8 cellular contexts compared by ENCODE assay signal in the genomic region with DNA sequence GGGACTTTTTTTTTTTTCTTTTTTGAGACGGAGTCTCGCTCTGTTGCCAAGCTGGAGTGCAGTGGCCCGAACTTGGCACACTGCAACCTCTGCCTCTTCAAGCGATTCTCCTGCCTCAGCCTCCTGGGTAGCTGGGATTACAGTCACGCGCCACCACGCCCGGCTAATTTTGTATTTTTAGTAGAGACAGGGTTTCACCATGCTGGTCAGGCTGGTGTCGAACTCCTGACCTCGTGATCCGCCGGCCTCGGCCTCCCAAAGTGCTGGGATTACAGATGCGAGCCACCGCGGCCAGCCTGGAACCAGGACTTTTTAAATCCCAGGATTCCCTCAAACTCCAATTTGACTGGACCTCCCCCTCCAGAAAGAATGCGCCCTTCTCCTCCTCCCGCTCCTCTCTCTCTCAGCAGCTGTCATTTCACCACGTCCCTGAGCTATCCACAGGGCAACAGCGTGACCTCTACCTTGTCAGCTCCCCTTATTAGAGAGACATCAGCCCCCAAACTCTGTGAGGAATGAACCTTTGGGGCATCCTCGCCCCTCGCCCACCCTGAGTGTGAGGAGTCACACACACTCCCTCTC. TPM values are rescaled to one million over a fixed set of nuclear protein-coding genes. Genes with fewer than 3 reads are reported as not detected.
A peak's percentile ranks its signal among the peaks of the same experiment; 100 is the strongest.
DNase-seq lines count a peak whose midpoint lies in the region; ATAC-seq and TF ChIP-seq lines count a peak whose summit lies in the region.
"Not testable (repeated sequence)": the region's sequence is repeated elsewhere in the genome, so short reads cannot be mapped to it uniquely, and the experiment has no call there.

No MANE protein-coding gene starts in this region.

- H3K9me3 ChIP-seq in iPS-18a (ENCODE audit: control insufficient read depth, low read depth, low read length), result not testable (repeated sequence)

- not testable (repeated sequence) for H3K9ac ChIP-seq in iPS-18a (ENCODE audit: low read length)

- peak; percentile 15 for DNase-seq in H7
- not testable (repeated sequence) for DNase-seq in RWPE1 (ENCODE audit: low spot score); effector memory CD8-positive, alpha-beta T cell; naive thymus-derived CD8-positive, alpha-beta T cell; stimulated activated effector memory CD8-positive, alpha-beta T cell treated with anti-CD3 and anti-CD28 coated beads, Interleukin-12 subunit alpha, Interleukin-12 subunit beta, amount 100 ng/mL, for 72 hours (ENCODE audit: low spot score in 2 of 2)

- peaks cover 66% of the 10 kb centered on the region for H3K4me1 Mint-ChIP-seq in activated naive CD4-positive, alpha-beta T cell treated with anti-CD3 and anti-CD28 coated beads, Interleukin-2, amount 50 U/mL, for 24 hours
- H3K4me1 Mint-ChIP-seq in effector memory CD8-positive, alpha-beta T cell (ENCODE audit: low read depth in 2 of 2), result peaks cover 44 to 55% of the 10 kb centered on the region in 2 donors
- H3K4me1 Mint-ChIP-seq in naive thymus-derived CD8-positive, alpha-beta T cell, result peaks cover 35 to 76% (median 70%) of the 10 kb centered on the region in 4 donors
- peaks cover 60% of the 10 kb centered on the region for H3K4me1 Mint-ChIP-seq in stimulated activated effector memory CD8-positive, alpha-beta T cell treated with anti-CD3 and anti-CD28 coated beads, Interleukin-12 subunit alpha, Interleukin-12 subunit beta, amount 100 ng/mL, for 72 hours

- H3K4me3 Mint-ChIP-seq in activated naive CD4-positive, alpha-beta T cell treated with anti-CD3 and anti-CD28 coated beads, Interleukin-2, amount 50 U/mL, for 24 hours, result peak overlapping the region; percentile 92
- H3K4me3 Mint-ChIP-seq in effector memory CD8-positive, alpha-beta T cell, result peak overlapping the region; percentile 98 to 99
- peak overlapping the region; percentile 97 to 100 (median 99) for H3K4me3 Mint-ChIP-seq in naive thymus-derived CD8-positive, alpha-beta T cell
- peak overlapping the region; percentile 100 for H3K4me3 Mint-ChIP-seq in stimulated activated effector memory CD8-positive, alpha-beta T cell treated with anti-CD3 and anti-CD28 coated beads, Interleukin-12 subunit alpha, Interleukin-12 subunit beta, amount 100 ng/mL, for 72 hours

- ATAC-seq in effector memory CD8-positive, alpha-beta T cell (replicated peaks); naive thymus-derived CD8-positive, alpha-beta T cell; stimulated activated effector memory CD8-positive, alpha-beta T cell treated with anti-CD3 and anti-CD28 coated beads, Interleukin-12 subunit alpha, Interleukin-12 subunit beta, amount 100 ng/mL, for 72 hours: not testable (repeated sequence)

- H3K27ac ChIP-seq in ACC112 (ENCODE audit: low read depth, low read length); iPS-18a (ENCODE audit: low read length): not testable (repeated sequence)
- peak overlapping the region; percentile 91 for H3K27ac ChIP-seq in RWPE1

- H3K9me3 Mint-ChIP-seq in activated naive CD4-positive, alpha-beta T cell treated with anti-CD3 and anti-CD28 coated beads, Interleukin-2, amount 50 U/mL, for 24 hours; effector memory CD8-positive, alpha-beta T cell; naive thymus-derived CD8-positive, alpha-beta T cell; stimulated activated effector memory CD8-positive, alpha-beta T cell treated with anti-CD3 and anti-CD28 coated beads, Interleukin-12 subunit alpha, Interleukin-12 subunit beta, amount 100 ng/mL, for 72 hours: not testable (repeated sequence)

- H3K36me3 ChIP-seq in ACC112 (ENCODE audit: insufficient read depth, low read length) (peaks cover 25% of the 10 kb centered on the region; the same call in 1 of the 2 replicates), H7 (replicated peaks; ENCODE audit: control insufficient read depth, insufficient read depth, low read length) (peaks cover 34% of the 10 kb centered on the region), iPS-18a (ENCODE audit: control insufficient read depth, low read depth, low read length) (peaks cover 35% of the 10 kb centered on the region)

- TF ChIP-seq CTCF in RWPE1 (conservative IDR thresholded peaks at IDR 0.05; ENCODE audit: low read depth), result not testable (repeated sequence)

- H3K4me1 ChIP-seq in ACC112 (ENCODE audit: control insufficient read depth, insufficient read depth, low read length, unreplicated experiment) (peaks cover 16% of the 10 kb centered on the region), iPS-18a (ENCODE audit: control insufficient read depth, low read depth, low read length) (peaks cover 18% of the 10 kb centered on the region)

- H2AFZ ChIP-seq in ACC112 (ENCODE audit: low read length, unreplicated experiment), result not testable (repeated sequence)

- CTCF ChIA-PET in RWPE1 (lab: Yijun Ruan, JAX), result interaction anchor here (1.5 kb wide), 1 partner anchor 22 kb away, joined by 6 read pairs; a partner anchor contains a TSS

- POLR2A ChIA-PET in RWPE1 (lab: Yijun Ruan, JAX; ENCODE audit: low non-redundant PET), result not testable (repeated sequence)
- POLR2A ChIA-PET in naive thymus-derived CD8-positive, alpha-beta T cell (lab: Charles Lee), result interaction anchor here (0.6 to 17.5 kb wide), 13 partner anchors 11 to 589 kb away, joined by 3 to 284 read pairs (median 6); a partner anchor contains a TSS

- H3K27me3 ChIP-seq in ACC112 (ENCODE audit: insufficient read depth, low read length); H7 (ENCODE audit: control insufficient read depth, insufficient read depth, low read length); iPS-18a (ENCODE audit: control insufficient read depth, insufficient read depth, low read length): not testable (repeated sequence)

- H3K36me3 Mint-ChIP-seq in activated naive CD4-positive, alpha-beta T cell treated with anti-CD3 and anti-CD28 coated beads, Interleukin-2, amount 50 U/mL, for 24 hours, result peaks cover 14% of the 10 kb centered on the region
- H3K36me3 Mint-ChIP-seq in effector memory CD8-positive, alpha-beta T cell (ENCODE audit: insufficient read depth), result peaks cover 70% of the 10 kb centered on the region
- peaks cover 0 to 53% (median 40%) of the 10 kb centered on the region in 3 donors for H3K36me3 Mint-ChIP-seq in naive thymus-derived CD8-positive, alpha-beta T cell
- H3K36me3 Mint-ChIP-seq in stimulated activated effector memory CD8-positive, alpha-beta T cell treated with anti-CD3 and anti-CD28 coated beads, Interleukin-12 subunit alpha, Interleukin-12 subunit beta, amount 100 ng/mL, for 72 hours, result peaks cover 81% of the 10 kb centered on the region

- not testable (repeated sequence) for H3K79me2 ChIP-seq in ACC112 (ENCODE audit: control insufficient read depth, insufficient read depth, low read length, unreplicated experiment)

- peak overlapping the region; percentile 93 for H3K27ac Mint-ChIP-seq in activated naive CD4-positive, alpha-beta T cell treated with anti-CD3 and anti-CD28 coated beads, Interleukin-2, amount 50 U/mL, for 24 hours
- H3K27ac Mint-ChIP-seq in effector memory CD8-positive, alpha-beta T cell, result peak overlapping the region; percentile 97 to 98
- peak overlapping the region; percentile 90 to 99 (median 95) for H3K27ac Mint-ChIP-seq in naive thymus-derived CD8-positive, alpha-beta T cell
- H3K27ac Mint-ChIP-seq in stimulated activated effector memory CD8-positive, alpha-beta T cell treated with anti-CD3 and anti-CD28 coated beads, Interleukin-12 subunit alpha, Interleukin-12 subunit beta, amount 100 ng/mL, for 72 hours, result peak overlapping the region; percentile 97

- H3K27me3 Mint-ChIP-seq in activated naive CD4-positive, alpha-beta T cell treated with anti-CD3 and anti-CD28 coated beads, Interleukin-2, amount 50 U/mL, for 24 hours; effector memory CD8-positive, alpha-beta T cell; naive thymus-derived CD8-positive, alpha-beta T cell: not testable (repeated sequence)

- H3K4me3 ChIP-seq in ACC112 (ENCODE audit: low read depth, low read length) (peak overlapping the region; percentile 86), iPS-18a (ENCODE audit: low read length) (peak overlapping the region; percentile 82)
- not testable (repeated sequence) for H3K4me3 ChIP-seq in H7 (ENCODE audit: insufficient read depth, low read depth, low read length)

RNA-seq across cellular contexts. Expression of a gene that starts 1.9 kb away (rescaled TPM):
- total RNA-seq in H7 (2014; rRNA removed; shearing (Covaris generic)), result 120 and 127 TPM in 2 replicates
- total RNA-seq in naive thymus-derived CD8-positive, alpha-beta T cell, result 100 to 1,000 TPM; 257 to 270 TPM
- polyA plus RNA-seq in naive thymus-derived CD8-positive, alpha-beta T cell, result 100 to 1,000 TPM; 354 to 433 (median 357) TPM

RNA-seq across cellular contexts. Expression of a gene that starts 11.9 kb away (rescaled TPM):
- 8.2 and 11.3 TPM in 2 replicates for total RNA-seq in H7 (2014; rRNA removed; shearing (Covaris generic))
- total RNA-seq in naive thymus-derived CD8-positive, alpha-beta T cell, result 10 to 100 TPM; 15.1 to 15.9 TPM
- 1 to 10 TPM; 1.3 to 2.5 (median 1.8) TPM for polyA plus RNA-seq in naive thymus-derived CD8-positive, alpha-beta T cell

RNA-seq across cellular contexts. Expression of a gene that starts 13.6 kb away (rescaled TPM):
- total RNA-seq in H7 (2014; rRNA removed; shearing (Covaris generic)), result 3,839 and 4,060 TPM in 2 replicates
- total RNA-seq in naive thymus-derived CD8-positive, alpha-beta T cell, result 1,000 to 10,000 TPM; 5,098 to 5,261 TPM
- polyA plus RNA-seq in naive thymus-derived CD8-positive, alpha-beta T cell, result over 10,000 TPM in 1 of 3 donors, 1,000 to 10,000 TPM in 2; 8,782 to 10,436 (median 9,902) TPM

RNA-seq across cellular contexts. Expression of a gene that starts 22.4 kb away (rescaled TPM):
- total RNA-seq in H7 (2014; rRNA removed; shearing (Covaris generic)), result 118 and 129 TPM in 2 replicates
- 1 to 10 TPM; 3.5 to 5.9 TPM for total RNA-seq in naive thymus-derived CD8-positive, alpha-beta T cell
- 1 to 10 TPM; 3.4 to 4.0 (median 3.8) TPM for polyA plus RNA-seq in naive thymus-derived CD8-positive, alpha-beta T cell

RNA-seq across cellular contexts. Expression of a gene that starts 25.6 kb away (rescaled TPM):
- 273 and 282 TPM in 2 replicates for total RNA-seq in H7 (2014; rRNA removed; shearing (Covaris generic))
- total RNA-seq in naive thymus-derived CD8-positive, alpha-beta T cell, result 100 to 1,000 TPM; 132 to 135 TPM
- 100 to 1,000 TPM; 219 to 241 (median 241) TPM for polyA plus RNA-seq in naive thymus-derived CD8-positive, alpha-beta T cell
